Comparison of ENCODE assay signal across 26 cellular contexts in the genomic region with DNA sequence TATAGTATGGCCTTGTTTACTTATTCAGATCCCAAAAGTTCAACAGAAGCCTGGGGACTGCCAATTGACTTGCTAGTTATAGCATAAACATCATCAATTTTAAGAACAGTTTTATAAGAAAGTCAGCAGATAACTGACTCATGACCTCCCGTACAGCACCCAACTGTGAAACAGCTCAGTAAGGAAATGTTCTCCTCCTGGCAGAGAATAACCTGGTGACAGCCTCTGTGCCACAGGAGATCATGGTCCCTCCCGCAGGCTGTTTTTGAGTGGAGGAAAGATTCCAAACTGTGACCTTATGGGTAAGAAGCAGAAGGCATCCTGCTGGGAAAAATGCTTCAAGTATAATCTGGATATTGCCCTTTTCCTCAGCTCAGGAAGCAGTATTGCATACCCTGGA.
DNase-seq lines count a peak whose midpoint lies in the region; ATAC-seq and TF ChIP-seq lines count a peak whose summit lies in the region.
"Had no signal": no experiment of that assay in that cellular context is flagged by ENCODE, and none has a peak within 500 bp of the region (broad histone marks: within the 10 kb centered on the region; RNA-seq: fewer than 3 reads in every experiment).

No MANE protein-coding gene starts in this region.

- CTCF ChIA-PET in IMR-90 (lab: Yijun Ruan, JAX): no interaction called here

- H2BK20ac ChIP-seq in IMR-90 (ENCODE audit: low read depth, low read length): no peak overlapping the region

- no peak overlapping the region for H4K91ac ChIP-seq in IMR-90 (ENCODE audit: insufficient read depth, low read depth, low read length)

- no peak overlapping the region for H3K4me2 ChIP-seq in IMR-90 (ENCODE audit: low read depth, low read length)
- H3K4me2 ChIP-seq: PC-9, SK-N-SH had no signal

- H2AK5ac ChIP-seq in IMR-90 (ENCODE audit: low read depth, low read length): no peak overlapping the region

- H3K4me3 ChIP-seq in IMR-90 (ENCODE audit: insufficient read depth, low read depth, low read length) (no peak overlapping the region), astrocyte of the cerebellum (ENCODE audit: low read depth, low read length) (no peak overlapping the region)
- H3K4me3 ChIP-seq: cardiac muscle cell, pancreas, PC-9 had no signal

- no peaks in the 10 kb centered on the region for H3K4me1 ChIP-seq in IMR-90 (ENCODE audit: control insufficient read depth, insufficient read depth, low read length)
- H3K4me1 ChIP-seq: Caco-2, pancreas had no signal

- H3K9me3 Mint-ChIP-seq in nephron progenitor cell: no peaks in the 10 kb centered on the region
- H3K9me3 Mint-ChIP-seq: activated naive CD8-positive, alpha-beta T cell treated with anti-CD3 and anti-CD28 coated beads, Interleukin-2, amount 10 ng/mL, durations not matched to agents 7 days and 5 days; type B pancreatic cell had no signal

- no peaks in the 10 kb centered on the region for H3K27me3 Mint-ChIP-seq in nephron progenitor cell (ENCODE audit: low read depth, poor library complexity)
- H3K27me3 Mint-ChIP-seq: activated naive CD8-positive, alpha-beta T cell treated with anti-CD3 and anti-CD28 coated beads, Interleukin-2, amount 10 ng/mL, durations not matched to agents 7 days and 5 days; activated T-helper 17 cell treated with anti-CD3 and anti-CD28 coated beads, Interleukin-2, amount 50 U/mL, for 72 hours; type B pancreatic cell had no signal

- no peak overlapping the region for H2BK120ac ChIP-seq in IMR-90 (ENCODE audit: low read depth, low read length)

- H3K18ac ChIP-seq in IMR-90 (ENCODE audit: low read depth, low read length): no peak overlapping the region

- peaks cover 32% of the 10 kb centered on the region for H3K36me3 Mint-ChIP-seq in nephron progenitor cell (ENCODE audit: low read depth)
- H3K36me3 Mint-ChIP-seq: activated naive CD8-positive, alpha-beta T cell treated with anti-CD3 and anti-CD28 coated beads, Interleukin-2, amount 10 ng/mL, durations not matched to agents 7 days and 5 days had no signal

- H3K4me1 Mint-ChIP-seq in nephron progenitor cell: peaks cover 7% of the 10 kb centered on the region
- H3K4me1 Mint-ChIP-seq: activated naive CD8-positive, alpha-beta T cell treated with anti-CD3 and anti-CD28 coated beads, Interleukin-2, amount 10 ng/mL, durations not matched to agents 7 days and 5 days; activated T-helper 17 cell treated with anti-CD3 and anti-CD28 coated beads, Interleukin-2, amount 50 U/mL, for 72 hours had no signal

- TF ChIP-seq POLR2A in IMR-90 (IDR thresholded peaks at IDR 0.05; ENCODE audit: low read depth, low read length): no peak

- peak overlapping the region; percentile 57 for H3K27ac Mint-ChIP-seq in nephron progenitor cell
- H3K27ac Mint-ChIP-seq: activated naive CD8-positive, alpha-beta T cell treated with anti-CD3 and anti-CD28 coated beads, Interleukin-2, amount 10 ng/mL, durations not matched to agents 7 days and 5 days; activated T-helper 17 cell treated with anti-CD3 and anti-CD28 coated beads, Interleukin-2, amount 50 U/mL, for 72 hours; type B pancreatic cell had no signal

- no peak overlapping the region for H3K14ac ChIP-seq in IMR-90 (replicated peaks; ENCODE audit: low read depth, low read length)

- H3K23ac ChIP-seq in IMR-90 (ENCODE audit: low read depth, low read length): no peak overlapping the region

- H3K9me1 ChIP-seq in IMR-90 (ENCODE audit: insufficient read depth, low read length): no peaks in the 10 kb centered on the region

- in situ Hi-C loops in IMR-90 (cut with MboI; ENCODE audit: low sequenced_read_pairs): loop anchor here (25.0 kb wide), 2 partner anchors 367 to 542 kb away; no protein-coding TSS in a partner anchor
- in situ Hi-C loops in astrocyte of the cerebellum (cut with HindIII; ENCODE audit: low sequenced_read_pairs): no loop called here

- peak; percentile 53 for ATAC-seq in IMR-90 (ENCODE audit: low read depth)
- no peak for ATAC-seq in GM21390 (IDR thresholded peaks at IDR 0.05; ENCODE audit: unreplicated experiment)
- ATAC-seq: activated T-helper 17 cell treated with anti-CD3 and anti-CD28 coated beads, Interleukin-2, amount 50 U/mL, for 72 hours; esophagus mucosa; HepG2; pancreas; sciatic nerve; stimulated activated naive CD8-positive, alpha-beta T cell treated with anti-CD3 and anti-CD28 coated beads, Interleukin-15, Interleukin-2, amounts not matched to agents 100 U/mL and 50 U/mL, for 24 hours had no signal

- dilution Hi-C loops in IMR-90 (cut with HindIII; ENCODE audit: low sequenced_read_pairs, unreplicated experiment): no loop called here

- BruUV-seq in IMR-90 (replicated peaks; lab: Mats Ljungman, UMichigan): no TSS peak

- intact Hi-C loops in IMR-90 (cut with micrococcal nuclease): no loop called here

- no peaks in the 10 kb centered on the region for H3K27me3 ChIP-seq in IMR-90 (ENCODE audit: control insufficient read depth, insufficient read depth, low read length)
- H3K27me3 ChIP-seq: cardiac muscle cell, pancreas had no signal

- H3K4ac ChIP-seq in IMR-90 (ENCODE audit: low read depth, low read length): no peak overlapping the region

- H2BK15ac ChIP-seq in IMR-90 (ENCODE audit: low read depth, low read length): no peak overlapping the region

- POLR2A ChIA-PET in IMR-90 (lab: Charles Lee; ENCODE audit: unreplicated experiment): no interaction called here

- H4K20me1 ChIP-seq in IMR-90 (ENCODE audit: insufficient read depth, low read length): no peaks in the 10 kb centered on the region

- H3K4me3 Mint-ChIP-seq in nephron progenitor cell: no peak overlapping the region
- H3K4me3 Mint-ChIP-seq: activated naive CD8-positive, alpha-beta T cell treated with anti-CD3 and anti-CD28 coated beads, Interleukin-2, amount 10 ng/mL, durations not matched to agents 7 days and 5 days; activated T-helper 17 cell treated with anti-CD3 and anti-CD28 coated beads, Interleukin-2, amount 50 U/mL, for 72 hours; type B pancreatic cell had no signal

- peak; percentile 26 for DNase-seq in Daoy (ENCODE audit: low read depth)
- DNase-seq in IMR-90: peak; percentile 29
- peak; percentile 23 for DNase-seq in astrocyte of the cerebellum (ENCODE audit: low read depth)
- no peak for DNase-seq in nephron progenitor cell
- no peak for DNase-seq in nucleus accumbens (lab: John Stamatoyannopoulos, UW)
- no peak for DNase-seq in SHP77 treated with DMSO at 0.1 percent for 48 hours (lab: John Stamatoyannopoulos, UW)
- DNase-seq in NCI-H774 (lab: John Stamatoyannopoulos, UW): no peak
- DNase-seq: activated CD4-positive, CD25-positive, alpha-beta regulatory T cell treated with anti-CD3 and anti-CD28 coated beads, Interleukin-2, amount 50 U/mL, for 72 hours; activated naive CD8-positive, alpha-beta T cell treated with anti-CD3 and anti-CD28 coated beads, Interleukin-2, amount 10 ng/mL, durations not matched to agents 7 days and 5 days; Caco-2; effector CD4-positive, alpha-beta T cell; GF-D8; head of caudate nucleus; NCI-H1930; NCI-H82; pancreas; PC-9; SK-N-SH; stimulated activated naive CD8-positive, alpha-beta T cell treated with anti-CD3 and anti-CD28 coated beads, Interleukin-15, Interleukin-2, amounts not matched to agents 100 U/mL and 50 U/mL, for 24 hours had no signal

- no CpG with 5 or more reads among the region's 2 CpGs for WGBS in IMR-90 (ENCODE audit: extremely low coverage in 2 of 2, insufficient read length in 1 of 2), 2 experiments

- H4K5ac ChIP-seq in IMR-90 (ENCODE audit: low read depth, low read length): no peak overlapping the region

- no peak overlapping the region for H2AK9ac ChIP-seq in IMR-90 (replicated peaks; ENCODE audit: low read depth, low read length, poor library complexity)

- no peak for TF ChIP-seq RAD21 in IMR-90 (IDR thresholded peaks at IDR 0.05; ENCODE audit: low read length)

- TF ChIP-seq CTCF in IMR-90 (conservative IDR thresholded peaks at IDR 0.05; ENCODE audit: low read depth, low read length) (no peak), astrocyte of the cerebellum (IDR thresholded peaks at IDR 0.05; ENCODE audit: low read depth, low read length, missing control alignments) (no peak), nephron progenitor cell (IDR thresholded peaks at IDR 0.05) (no peak)

- H3K27ac ChIP-seq in IMR-90 (ENCODE audit: insufficient read depth, low read length): no peak overlapping the region
- H3K27ac ChIP-seq: cardiac muscle cell, pancreas, PC-9 had no signal

- no peaks in the 10 kb centered on the region for H3K9me3 ChIP-seq in IMR-90 (ENCODE audit: control insufficient read depth, insufficient read depth, low read length)
- H3K9me3 ChIP-seq: Caco-2, pancreas, SK-N-SH had no signal

- no peak overlapping the region for H3K9ac ChIP-seq in IMR-90 (ENCODE audit: low read depth, low read length)
- H3K9ac ChIP-seq: SK-N-SH had no signal

- H3K79me1 ChIP-seq in IMR-90 (ENCODE audit: low read depth in 1 of 2, low read length in 2 of 2): no peaks in the 10 kb centered on the region

- no peaks in the 10 kb centered on the region for H3K36me3 ChIP-seq in IMR-90 (ENCODE audit: control insufficient read depth, insufficient read depth, low read length)
- H3K36me3 ChIP-seq: cardiac muscle cell, pancreas had no signal

- peak overlapping the region; percentile 77 for H2AFZ ChIP-seq in IMR-90 (replicated peaks; ENCODE audit: low read length, poor library complexity)
- H2AFZ ChIP-seq: PC-9 had no signal

- H4K8ac ChIP-seq in IMR-90 (ENCODE audit: low read depth in 2 of 2, low read length in 2 of 2): no peak overlapping the region

- no peak overlapping the region for H3K56ac ChIP-seq in IMR-90 (ENCODE audit: extremely low read depth, insufficient read depth, low read length)

- H2BK5ac ChIP-seq in IMR-90 (ENCODE audit: low read depth, low read length, poor library complexity, severe bottlenecking): no peak overlapping the region

TF ChIP-seq in IMR-90, 13 proteins besides CTCF, POLR2A, EP300 and RAD21:
- no peak for TF ChIP-seq FOS (IDR thresholded peaks at IDR 0.05; ENCODE audit: low read depth, low read length)

Comparison
In these comparisons a context has a peak if more than half of its experiments do, and no peak if none do; other contexts are left out.
1. DNase-seq: peak in Daoy (single experiment), IMR-90 (single experiment) and astrocyte of the cerebellum (single experiment); none in nephron progenitor cell (single experiment), nucleus accumbens (0 of 56), SHP77 treated with DMSO at 0.1 percent for 48 hours (single experiment) and NCI-H774 (single experiment).